ENCODE assay signal across 6 cellular contexts in the genomic region with DNA sequence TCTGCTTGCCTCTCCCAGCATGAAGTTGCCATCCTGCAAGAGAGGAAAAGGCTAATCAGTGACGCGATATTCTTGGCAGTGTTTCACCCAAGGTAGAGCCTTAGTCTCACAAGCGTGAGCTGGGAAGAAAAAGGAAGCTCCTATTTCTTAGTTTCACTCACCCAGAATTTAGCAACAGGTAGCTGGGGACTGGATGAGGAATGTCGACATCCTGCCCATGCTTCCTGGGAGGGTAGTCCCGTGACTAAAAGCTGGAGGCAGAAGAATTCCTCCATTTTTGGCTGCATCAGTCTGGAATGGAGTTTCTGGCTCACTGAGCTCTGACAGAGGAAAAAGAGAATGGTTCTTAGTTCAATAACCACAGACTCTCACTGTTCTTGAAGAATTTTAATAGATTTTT.
DNase-seq lines count a peak whose midpoint lies in the region; ATAC-seq and TF ChIP-seq lines count a peak whose summit lies in the region.
"Not testable (repeated sequence)": the region's sequence is repeated elsewhere in the genome, so short reads cannot be mapped to it uniquely, and the experiment has no call there.

No MANE protein-coding gene starts in this region.

- not testable (repeated sequence) for H3K79me2 ChIP-seq in mammary epithelial cell (ENCODE audit: insufficient read depth, low read length); mesendoderm (ENCODE audit: control insufficient read depth, insufficient read depth, low read length)

- intact Hi-C loops in Calu3 (cut with micrococcal nuclease; ENCODE audit: unreplicated experiment); mammary epithelial cell (cut with micrococcal nuclease): not testable (repeated sequence)

- not testable (repeated sequence) for H2BK15ac ChIP-seq in mesendoderm (replicated peaks; ENCODE audit: low read depth)

- H3K9me3 Mint-ChIP-seq in Calu3 (ENCODE audit: low read depth, unreplicated experiment), result not testable (repeated sequence)

- H3K9me3 ChIP-seq in RWPE2 (ENCODE audit: severe bottlenecking); mammary epithelial cell (replicated peaks; ENCODE audit: insufficient read depth, low read length): not testable (repeated sequence)

- not testable (repeated sequence) for H2AK5ac ChIP-seq in mesendoderm (ENCODE audit: low read length)

- H2BK120ac ChIP-seq in mesendoderm (ENCODE audit: low read depth, low read length), result not testable (repeated sequence)

- peak; percentile 73 for ATAC-seq in RWPE2 (ENCODE audit: low read depth)

- not testable (repeated sequence) for H3K18ac ChIP-seq in mesendoderm (ENCODE audit: low read length)

- H3K27me3 Mint-ChIP-seq in Calu3 (ENCODE audit: unreplicated experiment), result not testable (repeated sequence)

- H3K4me2 ChIP-seq in mammary epithelial cell (ENCODE audit: insufficient read depth, low read depth, low read length); mesendoderm (ENCODE audit: low read length): not testable (repeated sequence)

- peak; percentile 6 for DNase-seq in Calu3
- DNase-seq in HL-60 (ENCODE audit: low read depth in 1 of 2, low spot score in 1 of 2), result peak; percentile 30 to 31
- not testable (repeated sequence) for DNase-seq in RWPE2 (ENCODE audit: low spot score)
- peak; percentile 2 for DNase-seq in mammary epithelial cell
- peak; percentile 0 for DNase-seq in fibroblast of pulmonary artery (ENCODE audit: low read depth)
- DNase-seq in mesendoderm, result peak; percentile 9

- not testable (repeated sequence) for TF ChIP-seq CTCF in Calu3 (IDR thresholded peaks at IDR 0.05; ENCODE audit: unreplicated experiment); HL-60 (IDR thresholded peaks at IDR 0.05; ENCODE audit: insufficient read depth, low read length); RWPE2 (IDR thresholded peaks at IDR 0.05; ENCODE audit: poor library complexity, severe bottlenecking); mammary epithelial cell (conservative IDR thresholded peaks at IDR 0.05 in 1 of 2, IDR thresholded peaks at IDR 0.05 in 1 of 2; ENCODE audit: extremely low read depth in 1 of 2, insufficient read depth in 1 of 2, low read depth in 1 of 2, low read length in 2 of 2); fibroblast of pulmonary artery (IDR thresholded peaks at IDR 0.05; ENCODE audit: low read length, missing control alignments)

- H3K4me3 Mint-ChIP-seq in Calu3 (ENCODE audit: low read depth, unreplicated experiment), result not testable (repeated sequence)

- not testable (repeated sequence) for H3K9ac ChIP-seq in mammary epithelial cell (ENCODE audit: insufficient read depth, low read length); mesendoderm (ENCODE audit: low read length)

- not testable (repeated sequence) for H3K27ac Mint-ChIP-seq in Calu3 (ENCODE audit: unreplicated experiment)

- H3K56ac ChIP-seq in mesendoderm (ENCODE audit: low read length), result not testable (repeated sequence)

- H3K4me3 ChIP-seq in HL-60 (replicated peaks; ENCODE audit: insufficient read depth, low read length); RWPE2 (ENCODE audit: severe bottlenecking); mammary epithelial cell (replicated peaks in 1 of 3; ENCODE audit: insufficient read depth in 1 of 3, low read depth in 2 of 3, low read length in 3 of 3); fibroblast of pulmonary artery (replicated peaks; ENCODE audit: low read depth, low read length); mesendoderm (ENCODE audit: low read length): not testable (repeated sequence)

- not testable (repeated sequence) for BruUV-seq in Calu3 (replicated peaks; lab: Mats Ljungman, UMichigan); mammary epithelial cell (replicated peaks; lab: Mats Ljungman, UMichigan)

- H4K5ac ChIP-seq in mesendoderm (ENCODE audit: low read length), result not testable (repeated sequence)

- H3K23ac ChIP-seq in mesendoderm (ENCODE audit: low read length), result not testable (repeated sequence)

- 40% methylated on average over 3 of the region's 5 CpGs for WGBS in mammary epithelial cell (ENCODE audit: low coverage, missing lambda C conversion rate)
- no CpG with 5 or more reads among the region's 5 CpGs for WGBS in mesendoderm (ENCODE audit: extremely low coverage, insufficient coverage, low lambda C conversion rate)

- CTCF ChIA-PET in Calu3 (lab: Charles Lee); mammary epithelial cell (lab: Charles Lee; ENCODE audit: low non-redundant PET): not testable (repeated sequence)

- H3K27me3 ChIP-seq in HL-60 (ENCODE audit: insufficient read depth, poor library complexity, severe bottlenecking); RWPE2 (ENCODE audit: insufficient read depth, poor library complexity, severe bottlenecking); mammary epithelial cell (ENCODE audit: insufficient read depth, low read length); mesendoderm (ENCODE audit: insufficient read depth, low read length, poor library complexity): not testable (repeated sequence)

- not testable (repeated sequence) for H4K20me1 ChIP-seq in mammary epithelial cell (ENCODE audit: insufficient read depth, low read length)

- H2BK5ac ChIP-seq in mesendoderm (ENCODE audit: low read length), result not testable (repeated sequence)

- dilution Hi-C loops in mammary epithelial cell (cut with HindIII; ENCODE audit: low sequenced_read_pairs), result not testable (repeated sequence)

- not testable (repeated sequence) for H3K4me1 Mint-ChIP-seq in Calu3 (ENCODE audit: low read depth, unreplicated experiment)

- H3K27ac ChIP-seq in HL-60 (replicated peaks); RWPE2 (ENCODE audit: poor library complexity, severe bottlenecking); mammary epithelial cell (ENCODE audit: insufficient read depth, low read depth, low read length); mesendoderm (ENCODE audit: low read depth, low read length): not testable (repeated sequence)

- in situ Hi-C loops in mammary epithelial cell (cut with MboI; ENCODE audit: low sequenced_read_pairs in 2 of 2), result not testable (repeated sequence)

- not testable (repeated sequence) for H3K36me3 ChIP-seq in RWPE2 (ENCODE audit: low read depth); mammary epithelial cell (ENCODE audit: insufficient read depth, low read length); mesendoderm (ENCODE audit: control insufficient read depth, insufficient read depth, low read length)

- H3K4me1 ChIP-seq in RWPE2 (ENCODE audit: insufficient read depth, poor library complexity, severe bottlenecking); mammary epithelial cell (ENCODE audit: insufficient read depth, low read length); mesendoderm (ENCODE audit: control insufficient read depth, low read depth, low read length): not testable (repeated sequence)

- not testable (repeated sequence) for H3K79me1 ChIP-seq in mesendoderm (ENCODE audit: low read length)

- H3K36me3 Mint-ChIP-seq in Calu3 (ENCODE audit: insufficient read depth, unreplicated experiment), result not testable (repeated sequence)

- H3K4ac ChIP-seq in mesendoderm (ENCODE audit: low read depth, low read length), result not testable (repeated sequence)

- not testable (repeated sequence) for H2AFZ ChIP-seq in mammary epithelial cell (ENCODE audit: low read depth, low read length)

- not testable (repeated sequence) for H4K8ac ChIP-seq in mesendoderm (ENCODE audit: low read depth, low read length)
